Comparison of ENCODE assay signal across 1 cellular context in the genomic region with DNA sequence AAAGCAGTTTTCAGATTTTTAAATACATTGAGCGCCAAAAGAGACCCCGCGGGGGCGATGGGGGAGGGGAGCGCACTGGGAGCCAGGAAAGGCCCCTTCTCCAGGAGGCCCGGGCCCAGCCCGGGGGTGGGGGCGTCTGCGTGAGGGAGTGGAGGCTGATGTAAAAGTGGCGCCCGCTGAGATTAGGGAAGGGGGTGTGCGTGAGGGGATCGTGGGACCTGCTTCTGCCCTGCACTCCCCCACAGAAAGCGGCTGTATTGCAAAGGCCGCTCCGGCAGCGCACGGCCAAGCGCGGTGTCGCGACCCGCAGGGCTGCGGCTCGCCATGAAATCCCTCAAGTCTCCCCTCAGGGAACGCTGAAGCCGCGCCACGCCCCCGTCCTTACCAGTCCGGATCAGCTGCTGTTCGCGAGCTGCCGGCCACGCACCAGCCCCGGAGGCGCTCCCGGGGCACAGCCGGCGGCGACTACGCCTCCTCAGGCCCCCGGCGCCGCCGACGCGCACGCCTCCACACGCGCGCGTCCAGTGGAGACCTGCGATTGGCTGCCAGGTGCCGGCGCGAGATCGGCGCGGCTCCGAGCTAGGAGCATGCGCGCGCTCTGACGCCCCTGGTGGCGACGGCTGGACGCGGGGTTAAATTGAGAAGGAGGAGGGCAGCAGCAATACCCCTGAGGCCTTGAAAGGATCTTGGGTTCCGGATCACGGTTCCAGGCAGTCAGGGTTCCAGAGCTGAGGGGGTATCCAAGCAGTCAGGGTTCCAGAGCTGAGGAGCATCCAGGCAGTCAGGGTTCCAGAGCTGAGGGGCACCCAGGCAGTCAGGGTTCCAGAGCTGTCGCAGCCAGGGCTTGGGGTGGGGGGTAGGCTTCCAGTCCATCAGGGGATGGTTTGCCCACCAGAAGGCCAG.
TF ChIP-seq lines count a peak whose summit lies in the region.

A gene with protein sequence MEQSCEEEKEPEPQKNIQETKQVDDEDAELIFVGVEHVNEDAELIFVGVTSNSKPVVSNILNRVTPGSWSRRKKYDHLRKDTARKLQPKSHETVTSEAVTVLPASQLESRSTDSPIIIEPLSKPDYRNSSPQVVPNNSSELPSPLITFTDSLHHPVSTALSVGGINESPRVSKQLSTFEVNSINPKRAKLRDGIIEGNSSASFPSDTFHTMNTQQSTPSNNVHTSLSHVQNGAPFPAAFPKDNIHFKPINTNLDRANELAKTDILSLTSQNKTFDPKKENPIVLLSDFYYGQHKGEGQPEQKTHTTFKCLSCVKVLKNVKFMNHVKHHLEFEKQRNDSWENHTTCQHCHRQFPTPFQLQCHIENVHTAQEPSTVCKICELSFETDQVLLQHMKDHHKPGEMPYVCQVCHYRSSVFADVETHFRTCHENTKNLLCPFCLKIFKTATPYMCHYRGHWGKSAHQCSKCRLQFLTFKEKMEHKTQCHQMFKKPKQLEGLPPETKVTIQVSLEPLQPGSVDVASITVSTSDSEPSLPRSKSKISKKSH (minus strand): TSS at position 469 of the 903 bp plus-strand sequence. CDS start 19,344 bp downstream, outside the sequence.

TF ChIP-seq in HepG2, 621 proteins besides CTCF, POLR2A, EP300 and RAD21 (continued from another document and continues in another):
- TF ChIP-seq KAT8 (CRISPR knock-in tag; IDR thresholded peaks at IDR 0.05) (peak; percentile 61; the same call in 1 of the 2 replicates), ZNF749 (CRISPR knock-in tag; IDR thresholded peaks at IDR 0.05; ENCODE audit: borderline replicate concordance) (peak; percentile 58; the same call in 1 of the 2 replicates), AHDC1 (CRISPR knock-in tag; IDR thresholded peaks at IDR 0.05; ENCODE audit: borderline replicate concordance) (no peak), KLF13 (CRISPR knock-in tag; IDR thresholded peaks at IDR 0.05) (no peak), ELF3 (CRISPR knock-in tag; IDR thresholded peaks at IDR 0.05) (peak; percentile 39; the same call in 1 of the 2 replicates), MYPOP (CRISPR knock-in tag; IDR thresholded peaks at IDR 0.05) (peak; percentile 52; the same call in 1 of the 2 replicates), PHF20 (CRISPR knock-in tag; IDR thresholded peaks at IDR 0.05) (peak; percentile 66), SOX13 (IDR thresholded peaks at IDR 0.05) (no peak), SOX13 (CRISPR knock-in tag; conservative IDR thresholded peaks at IDR 0.05 in 1 of 2, IDR thresholded peaks at IDR 0.05 in 1 of 2) (no peak; a peak in 1 of 4 replicates), MEF2D (CRISPR knock-in tag; IDR thresholded peaks at IDR 0.05) (no peak), FOXJ3 (CRISPR knock-in tag; IDR thresholded peaks at IDR 0.05; ENCODE audit: borderline replicate concordance) (no peak), NR2F6 (IDR thresholded peaks at IDR 0.05) (no peak), NR2F6 (CRISPR knock-in tag; IDR thresholded peaks at IDR 0.05) (0 out of 2 replicates have a peak, but pooled peaks have one; percentile 10), DZIP1 (CRISPR knock-in tag; IDR thresholded peaks at IDR 0.05) (no peak), ZC3H4 (CRISPR knock-in tag; IDR thresholded peaks at IDR 0.05; ENCODE audit: borderline replicate concordance) (no peak), ZSCAN20 (CRISPR knock-in tag; IDR thresholded peaks at IDR 0.05; ENCODE audit: borderline replicate concordance) (no peak), ZMAT3 (CRISPR knock-in tag; conservative IDR thresholded peaks at IDR 0.05) (no peak), ZNF879 (CRISPR knock-in tag; IDR thresholded peaks at IDR 0.05) (no peak; the same call in 1 of the 2 replicates), SAP130 (CRISPR knock-in tag; IDR thresholded peaks at IDR 0.05; ENCODE audit: low read depth) (peak; percentile 93), ZMYM4 (CRISPR knock-in tag; IDR thresholded peaks at IDR 0.05) (peak; percentile 99), ZNF629 (CRISPR knock-in tag; conservative IDR thresholded peaks at IDR 0.05) (no peak), CCDC6 (CRISPR knock-in tag; IDR thresholded peaks at IDR 0.05) (no peak), ZNF724P (CRISPR knock-in tag; IDR thresholded peaks at IDR 0.05; ENCODE audit: borderline replicate concordance) (peak; percentile 81; the same call in 1 of the 2 replicates), SOX5 (CRISPR knock-in tag; IDR thresholded peaks at IDR 0.05; ENCODE audit: borderline replicate concordance) (peak; percentile 19; the same call in 1 of the 2 replicates)
- TF ChIP-seq, protein P1, sequence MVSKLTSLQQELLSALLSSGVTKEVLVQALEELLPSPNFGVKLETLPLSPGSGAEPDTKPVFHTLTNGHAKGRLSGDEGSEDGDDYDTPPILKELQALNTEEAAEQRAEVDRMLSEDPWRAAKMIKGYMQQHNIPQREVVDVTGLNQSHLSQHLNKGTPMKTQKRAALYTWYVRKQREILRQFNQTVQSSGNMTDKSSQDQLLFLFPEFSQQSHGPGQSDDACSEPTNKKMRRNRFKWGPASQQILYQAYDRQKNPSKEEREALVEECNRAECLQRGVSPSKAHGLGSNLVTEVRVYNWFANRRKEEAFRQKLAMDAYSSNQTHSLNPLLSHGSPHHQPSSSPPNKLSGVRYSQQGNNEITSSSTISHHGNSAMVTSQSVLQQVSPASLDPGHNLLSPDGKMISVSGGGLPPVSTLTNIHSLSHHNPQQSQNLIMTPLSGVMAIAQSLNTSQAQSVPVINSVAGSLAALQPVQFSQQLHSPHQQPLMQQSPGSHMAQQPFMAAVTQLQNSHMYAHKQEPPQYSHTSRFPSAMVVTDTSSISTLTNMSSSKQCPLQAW (CRISPR knock-in tag; IDR thresholded peaks at IDR 0.05): peak; percentile 75
- TF ChIP-seq, protein P2, sequence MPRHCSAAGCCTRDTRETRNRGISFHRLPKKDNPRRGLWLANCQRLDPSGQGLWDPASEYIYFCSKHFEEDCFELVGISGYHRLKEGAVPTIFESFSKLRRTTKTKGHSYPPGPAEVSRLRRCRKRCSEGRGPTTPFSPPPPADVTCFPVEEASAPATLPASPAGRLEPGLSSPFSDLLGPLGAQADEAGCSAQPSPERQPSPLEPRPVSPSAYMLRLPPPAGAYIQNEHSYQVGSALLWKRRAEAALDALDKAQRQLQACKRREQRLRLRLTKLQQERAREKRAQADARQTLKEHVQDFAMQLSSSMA (CRISPR knock-in tag; IDR thresholded peaks at IDR 0.05): no peak
- TF ChIP-seq, protein P3, sequence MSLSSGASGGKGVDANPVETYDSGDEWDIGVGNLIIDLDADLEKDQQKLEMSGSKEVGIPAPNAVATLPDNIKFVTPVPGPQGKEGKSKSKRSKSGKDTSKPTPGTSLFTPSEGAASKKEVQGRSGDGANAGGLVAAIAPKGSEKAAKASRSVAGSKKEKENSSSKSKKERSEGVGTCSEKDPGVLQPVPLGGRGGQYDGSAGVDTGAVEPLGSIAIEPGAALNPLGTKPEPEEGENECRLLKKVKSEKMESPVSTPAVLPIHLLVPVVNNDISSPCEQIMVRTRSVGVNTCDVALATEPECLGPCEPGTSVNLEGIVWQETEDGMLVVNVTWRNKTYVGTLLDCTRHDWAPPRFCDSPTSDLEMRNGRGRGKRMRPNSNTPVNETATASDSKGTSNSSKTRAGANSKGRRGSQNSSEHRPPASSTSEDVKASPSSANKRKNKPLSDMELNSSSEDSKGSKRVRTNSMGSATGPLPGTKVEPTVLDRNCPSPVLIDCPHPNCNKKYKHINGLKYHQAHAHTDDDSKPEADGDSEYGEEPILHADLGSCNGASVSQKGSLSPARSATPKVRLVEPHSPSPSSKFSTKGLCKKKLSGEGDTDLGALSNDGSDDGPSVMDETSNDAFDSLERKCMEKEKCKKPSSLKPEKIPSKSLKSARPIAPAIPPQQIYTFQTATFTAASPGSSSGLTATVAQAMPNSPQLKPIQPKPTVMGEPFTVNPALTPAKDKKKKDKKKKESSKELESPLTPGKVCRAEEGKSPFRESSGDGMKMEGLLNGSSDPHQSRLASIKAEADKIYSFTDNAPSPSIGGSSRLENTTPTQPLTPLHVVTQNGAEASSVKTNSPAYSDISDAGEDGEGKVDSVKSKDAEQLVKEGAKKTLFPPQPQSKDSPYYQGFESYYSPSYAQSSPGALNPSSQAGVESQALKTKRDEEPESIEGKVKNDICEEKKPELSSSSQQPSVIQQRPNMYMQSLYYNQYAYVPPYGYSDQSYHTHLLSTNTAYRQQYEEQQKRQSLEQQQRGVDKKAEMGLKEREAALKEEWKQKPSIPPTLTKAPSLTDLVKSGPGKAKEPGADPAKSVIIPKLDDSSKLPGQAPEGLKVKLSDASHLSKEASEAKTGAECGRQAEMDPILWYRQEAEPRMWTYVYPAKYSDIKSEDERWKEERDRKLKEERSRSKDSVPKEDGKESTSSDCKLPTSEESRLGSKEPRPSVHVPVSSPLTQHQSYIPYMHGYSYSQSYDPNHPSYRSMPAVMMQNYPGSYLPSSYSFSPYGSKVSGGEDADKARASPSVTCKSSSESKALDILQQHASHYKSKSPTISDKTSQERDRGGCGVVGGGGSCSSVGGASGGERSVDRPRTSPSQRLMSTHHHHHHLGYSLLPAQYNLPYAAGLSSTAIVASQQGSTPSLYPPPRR (CRISPR knock-in tag; IDR thresholded peaks at IDR 0.05; ENCODE audit: borderline replicate concordance): no peak
- TF ChIP-seq, protein P4, sequence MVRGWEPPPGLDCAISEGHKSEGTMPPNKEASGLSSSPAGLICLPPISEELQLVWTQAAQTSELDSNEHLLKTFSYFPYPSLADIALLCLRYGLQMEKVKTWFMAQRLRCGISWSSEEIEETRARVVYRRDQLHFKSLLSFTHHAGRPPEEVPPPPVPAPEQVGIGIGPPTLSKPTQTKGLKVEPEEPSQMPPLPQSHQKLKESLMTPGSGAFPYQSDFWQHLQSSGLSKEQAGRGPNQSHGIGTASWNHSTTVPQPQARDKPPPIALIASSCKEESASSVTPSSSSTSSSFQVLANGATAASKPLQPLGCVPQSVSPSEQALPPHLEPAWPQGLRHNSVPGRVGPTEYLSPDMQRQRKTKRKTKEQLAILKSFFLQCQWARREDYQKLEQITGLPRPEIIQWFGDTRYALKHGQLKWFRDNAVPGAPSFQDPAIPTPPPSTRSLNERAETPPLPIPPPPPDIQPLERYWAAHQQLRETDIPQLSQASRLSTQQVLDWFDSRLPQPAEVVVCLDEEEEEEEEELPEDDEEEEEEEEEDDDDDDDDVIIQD (CRISPR knock-in tag; IDR thresholded peaks at IDR 0.05; ENCODE audit: low read depth): peak; percentile 96
- TF ChIP-seq, protein P5, sequence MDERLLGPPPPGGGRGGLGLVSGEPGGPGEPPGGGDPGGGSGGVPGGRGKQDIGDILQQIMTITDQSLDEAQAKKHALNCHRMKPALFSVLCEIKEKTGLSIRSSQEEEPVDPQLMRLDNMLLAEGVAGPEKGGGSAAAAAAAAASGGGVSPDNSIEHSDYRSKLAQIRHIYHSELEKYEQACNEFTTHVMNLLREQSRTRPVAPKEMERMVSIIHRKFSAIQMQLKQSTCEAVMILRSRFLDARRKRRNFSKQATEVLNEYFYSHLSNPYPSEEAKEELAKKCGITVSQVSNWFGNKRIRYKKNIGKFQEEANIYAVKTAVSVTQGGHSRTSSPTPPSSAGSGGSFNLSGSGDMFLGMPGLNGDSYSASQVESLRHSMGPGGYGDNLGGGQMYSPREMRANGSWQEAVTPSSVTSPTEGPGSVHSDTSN (CRISPR knock-in tag; IDR thresholded peaks at IDR 0.05): no peak
